ENCODE assay signal across 8 cellular contexts in the genomic region with DNA sequence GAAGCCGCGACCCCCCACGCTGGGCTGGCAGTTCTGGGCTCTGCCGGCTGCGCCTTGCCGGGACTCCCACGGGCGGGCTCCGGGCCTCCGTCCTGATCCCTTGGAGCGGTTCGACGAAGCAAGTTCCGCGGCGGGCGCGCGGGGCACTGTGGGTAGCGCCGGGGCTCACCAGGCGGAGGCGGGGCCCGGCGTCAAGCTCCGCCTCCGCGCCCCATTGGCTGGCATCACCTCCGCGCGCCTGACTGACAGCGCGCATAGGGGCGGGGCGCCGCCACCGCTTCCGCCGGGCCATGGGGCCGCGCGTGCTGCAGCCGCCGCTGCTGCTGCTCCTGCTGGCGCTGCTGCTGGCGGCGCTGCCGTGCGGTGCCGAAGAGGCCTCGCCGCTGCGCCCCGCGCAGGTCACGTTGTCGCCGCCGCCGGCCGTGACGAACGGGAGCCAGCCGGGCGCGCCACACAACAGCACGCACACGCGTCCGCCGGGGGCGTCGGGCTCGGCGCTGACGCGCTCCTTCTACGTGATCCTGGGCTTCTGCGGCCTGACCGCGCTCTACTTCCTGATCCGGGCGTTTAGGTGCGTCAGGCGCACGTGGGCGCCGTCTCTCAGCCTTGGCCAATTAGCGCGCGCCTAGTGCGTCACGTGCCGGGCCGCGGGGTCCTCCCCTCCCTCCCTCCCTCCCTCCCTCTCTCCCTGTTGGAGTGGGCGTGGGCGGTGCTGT. TPM values are rescaled to one million over a fixed set of nuclear protein-coding genes. Genes with fewer than 3 reads are reported as not detected.
DNase-seq lines count a peak whose midpoint lies in the region; ATAC-seq and TF ChIP-seq lines count a peak whose summit lies in the region.

TSS of gene FAM174C (plus strand) at position 271 of the 716 bp plus-strand sequence. CDS start at position 291, 20 bp downstream.

- TF ChIP-seq EP300 in gastroesophageal sphincter (IDR thresholded peaks at IDR 0.05) (no peak), suprapubic skin (IDR thresholded peaks at IDR 0.05) (no peak)

- peak in 2 of 4 experiments; percentile 25 to 34 for TF ChIP-seq CTCF in gastroesophageal sphincter (IDR thresholded peaks at IDR 0.05)
- TF ChIP-seq CTCF in suprapubic skin (IDR thresholded peaks at IDR 0.05), result no peak

- WGBS in gastroesophageal sphincter (ENCODE audit: low coverage in 1 of 2), 2 donors, result no CpG with 5 or more reads among the region's 98 CpGs
- WGBS in suprapubic skin, result 0% methylated on average over 18 of the region's 98 CpGs

- CTCF ChIA-PET in activated naive CD4-positive, alpha-beta T cell treated with anti-CD3 and anti-CD28 coated beads, Interleukin-2, amount 10 ng/mL, durations not matched to agents 7 days and 5 days (lab: Charles Lee), result interaction anchor here (0.9 to 5.3 kb wide), 2 partner anchors 31 to 35 kb away, joined by 3 to 31 read pairs; no protein-coding TSS in a partner anchor

- no peaks in the 10 kb centered on the region for H3K27me3 Mint-ChIP-seq in activated naive CD4-positive, alpha-beta T cell treated with anti-CD3 and anti-CD28 coated beads, Interleukin-2, amount 10 ng/mL, durations not matched to agents 7 days and 5 days

- no peaks in the 10 kb centered on the region for H3K9me3 ChIP-seq in SK-N-MC (ENCODE audit: low read depth, low read length)
- H3K9me3 ChIP-seq in gastroesophageal sphincter, result no peaks in the 10 kb centered on the region
- H3K9me3 ChIP-seq in suprapubic skin, result no peaks in the 10 kb centered on the region

- DNase-seq in GM04504 (ENCODE audit: low read depth), result peak; percentile 92
- DNase-seq in NCI-H1048 (lab: John Stamatoyannopoulos, UW), result peak; percentile 94
- DNase-seq in SK-N-MC (ENCODE audit: low read depth, low spot score), result peak; percentile 86
- peak; percentile 97 for DNase-seq in activated naive CD4-positive, alpha-beta T cell treated with anti-CD3 and anti-CD28 coated beads, Interleukin-2, amount 10 ng/mL, durations not matched to agents 7 days and 5 days
- DNase-seq in occipital lobe (lab: John Stamatoyannopoulos, UW), result peak; percentile 91
- peak; percentile 97 to 99 for DNase-seq in suprapubic skin (ENCODE audit: low spot score in 2 of 2)

- peak within 1 kb of the TSS; percentile 94 for H3K9ac ChIP-seq in SK-N-MC (ENCODE audit: insufficient read length)

- TF ChIP-seq POLR2A in gastroesophageal sphincter (IDR thresholded peaks at IDR 0.05) (peak; percentile 60 to 77), suprapubic skin (IDR thresholded peaks at IDR 0.05) (peak in 1 of 2 donors; percentile 68)

- peaks cover 3 to 75% (median 53%) of the 10 kb centered on the region in 3 donors for H3K4me1 ChIP-seq in gastroesophageal sphincter
- peaks cover 60% of the 10 kb centered on the region for H3K4me1 ChIP-seq in suprapubic skin

- H3K27me3 ChIP-seq in gastroesophageal sphincter, result no peaks in the 10 kb centered on the region
- H3K27me3 ChIP-seq in suprapubic skin, result no peaks in the 10 kb centered on the region

- peaks cover 57% of the 10 kb centered on the region for H3K4me1 Mint-ChIP-seq in activated naive CD4-positive, alpha-beta T cell treated with anti-CD3 and anti-CD28 coated beads, Interleukin-2, amount 10 ng/mL, durations not matched to agents 7 days and 5 days

- ATAC-seq in HG02571 (IDR thresholded peaks at IDR 0.05; ENCODE audit: unreplicated experiment) (peak; percentile 65), gastroesophageal sphincter (peak; percentile 92)

- peaks cover 46% of the 10 kb centered on the region for H3K36me3 ChIP-seq in SK-N-MC (ENCODE audit: insufficient read depth, low read length)
- peaks cover 0 to 73% of the 10 kb centered on the region in 2 donors for H3K36me3 ChIP-seq in gastroesophageal sphincter
- H3K36me3 ChIP-seq in suprapubic skin, result peaks cover 54% of the 10 kb centered on the region

- H3K4me3 ChIP-seq in SK-N-MC (peak within 1 kb of the TSS; percentile 93), gastroesophageal sphincter (peak within 1 kb of the TSS; percentile 35 to 72), suprapubic skin (peak within 1 kb of the TSS; percentile 57)

- peak within 1 kb of the TSS; percentile 99 for H3K27ac Mint-ChIP-seq in activated naive CD4-positive, alpha-beta T cell treated with anti-CD3 and anti-CD28 coated beads, Interleukin-2, amount 10 ng/mL, durations not matched to agents 7 days and 5 days

- peaks cover 55% of the 10 kb centered on the region for H3K36me3 Mint-ChIP-seq in activated naive CD4-positive, alpha-beta T cell treated with anti-CD3 and anti-CD28 coated beads, Interleukin-2, amount 10 ng/mL, durations not matched to agents 7 days and 5 days

- peak within 1 kb of the TSS; percentile 89 for H3K4me3 Mint-ChIP-seq in activated naive CD4-positive, alpha-beta T cell treated with anti-CD3 and anti-CD28 coated beads, Interleukin-2, amount 10 ng/mL, durations not matched to agents 7 days and 5 days

- H3K9me3 Mint-ChIP-seq in activated naive CD4-positive, alpha-beta T cell treated with anti-CD3 and anti-CD28 coated beads, Interleukin-2, amount 10 ng/mL, durations not matched to agents 7 days and 5 days, result no peaks in the 10 kb centered on the region

- peak within 1 kb of the TSS; percentile 98 for H3K27ac ChIP-seq in SK-N-MC
- H3K27ac ChIP-seq in gastroesophageal sphincter, result peak within 1 kb of the TSS; percentile 71 to 100 (median 96)
- peak within 1 kb of the TSS; percentile 96 for H3K27ac ChIP-seq in suprapubic skin

RNA-seq across cellular contexts. Expression of gene FAM174C, which starts in this region (rescaled TPM):
- 10 to 100 TPM; 14.2 to 42.2 (median 21.8) TPM for total RNA-seq in gastroesophageal sphincter
- total RNA-seq in occipital lobe, result 6.7 TPM
- total RNA-seq in suprapubic skin, result 10 to 100 TPM; 44.3 to 72.5 (median 58.2) TPM

Comparison
In these comparisons a context has a peak if more than half of its experiments do, and no peak if none do; other contexts are left out.
1. Peak in every context shown above with its lines: DNase-seq, ATAC-seq, H3K4me3 ChIP-seq and H3K27ac ChIP-seq.